ENCODE assay signal across 1 cellular context in the genomic region with DNA sequence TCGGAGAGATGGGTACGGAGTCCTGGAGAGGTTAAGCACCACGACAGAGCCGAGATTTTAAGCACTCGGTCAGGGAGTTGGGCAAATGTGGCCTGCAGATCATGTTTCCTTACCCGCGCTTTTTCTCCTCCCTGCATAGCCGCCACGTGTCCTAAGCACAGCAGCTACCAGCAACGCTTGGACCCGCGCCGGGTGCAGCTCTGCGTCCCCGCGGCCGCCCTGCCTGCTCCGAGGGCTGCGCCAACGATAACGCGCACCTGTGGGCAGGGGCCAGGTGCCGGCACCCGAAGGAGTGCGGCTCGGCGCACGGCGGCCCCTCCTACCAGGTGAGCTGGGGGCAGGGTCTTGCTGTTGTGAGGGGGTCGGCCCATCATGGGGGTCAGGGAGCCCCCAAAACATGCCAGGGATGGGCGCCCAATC.
TF ChIP-seq lines count a peak whose summit lies in the region.

No MANE protein-coding gene starts in this region.

TF ChIP-seq in WTC11, 78 proteins besides CTCF, POLR2A, EP300 and RAD21 (continued from another document):
- TF ChIP-seq, protein P1, sequence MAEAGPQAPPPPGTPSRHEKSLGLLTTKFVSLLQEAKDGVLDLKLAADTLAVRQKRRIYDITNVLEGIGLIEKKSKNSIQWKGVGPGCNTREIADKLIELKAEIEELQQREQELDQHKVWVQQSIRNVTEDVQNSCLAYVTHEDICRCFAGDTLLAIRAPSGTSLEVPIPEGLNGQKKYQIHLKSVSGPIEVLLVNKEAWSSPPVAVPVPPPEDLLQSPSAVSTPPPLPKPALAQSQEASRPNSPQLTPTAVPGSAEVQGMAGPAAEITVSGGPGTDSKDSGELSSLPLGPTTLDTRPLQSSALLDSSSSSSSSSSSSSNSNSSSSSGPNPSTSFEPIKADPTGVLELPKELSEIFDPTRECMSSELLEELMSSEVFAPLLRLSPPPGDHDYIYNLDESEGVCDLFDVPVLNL (CRISPR knock-in tag; IDR thresholded peaks at IDR 0.05; ENCODE audit: borderline replicate concordance, low read depth), result no peak
- TF ChIP-seq, protein P2, sequence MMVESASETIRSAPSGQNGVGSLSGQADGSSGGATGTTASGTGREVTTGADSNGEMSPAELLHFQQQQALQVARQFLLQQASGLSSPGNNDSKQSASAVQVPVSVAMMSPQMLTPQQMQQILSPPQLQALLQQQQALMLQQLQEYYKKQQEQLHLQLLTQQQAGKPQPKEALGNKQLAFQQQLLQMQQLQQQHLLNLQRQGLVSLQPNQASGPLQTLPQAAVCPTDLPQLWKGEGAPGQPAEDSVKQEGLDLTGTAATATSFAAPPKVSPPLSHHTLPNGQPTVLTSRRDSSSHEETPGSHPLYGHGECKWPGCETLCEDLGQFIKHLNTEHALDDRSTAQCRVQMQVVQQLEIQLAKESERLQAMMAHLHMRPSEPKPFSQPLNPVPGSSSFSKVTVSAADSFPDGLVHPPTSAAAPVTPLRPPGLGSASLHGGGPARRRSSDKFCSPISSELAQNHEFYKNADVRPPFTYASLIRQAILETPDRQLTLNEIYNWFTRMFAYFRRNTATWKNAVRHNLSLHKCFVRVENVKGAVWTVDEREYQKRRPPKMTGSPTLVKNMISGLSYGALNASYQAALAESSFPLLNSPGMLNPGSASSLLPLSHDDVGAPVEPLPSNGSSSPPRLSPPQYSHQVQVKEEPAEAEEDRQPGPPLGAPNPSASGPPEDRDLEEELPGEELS (CRISPR knock-in tag; IDR thresholded peaks at IDR 0.05), result peak; percentile 83; the same call in 1 of the 2 replicates
- TF ChIP-seq SOX15 (CRISPR knock-in tag; IDR thresholded peaks at IDR 0.05) (no peak), CREM (CRISPR knock-in tag; IDR thresholded peaks at IDR 0.05) (no peak; the same call in 1 of the 2 replicates), ZBTB21 (CRISPR knock-in tag; IDR thresholded peaks at IDR 0.05; ENCODE audit: borderline replicate concordance) (no peak), TEAD4 (CRISPR knock-in tag; IDR thresholded peaks at IDR 0.05) (no peak), NR3C1 (CRISPR knock-in tag; conservative IDR thresholded peaks at IDR 0.05; ENCODE audit: low read depth) (no peak), EMX1 (CRISPR knock-in tag; IDR thresholded peaks at IDR 0.05) (no peak), SMAD4 (CRISPR knock-in tag; IDR thresholded peaks at IDR 0.05) (no peak), RORB (CRISPR knock-in tag; IDR thresholded peaks at IDR 0.05) (no peak), PRRX2 (CRISPR knock-in tag; IDR thresholded peaks at IDR 0.05) (no peak), HMGA2 (CRISPR knock-in tag; IDR thresholded peaks at IDR 0.05) (no peak), ZNF121 (CRISPR knock-in tag; IDR thresholded peaks at IDR 0.05) (no peak)
- TF ChIP-seq, protein P3, sequence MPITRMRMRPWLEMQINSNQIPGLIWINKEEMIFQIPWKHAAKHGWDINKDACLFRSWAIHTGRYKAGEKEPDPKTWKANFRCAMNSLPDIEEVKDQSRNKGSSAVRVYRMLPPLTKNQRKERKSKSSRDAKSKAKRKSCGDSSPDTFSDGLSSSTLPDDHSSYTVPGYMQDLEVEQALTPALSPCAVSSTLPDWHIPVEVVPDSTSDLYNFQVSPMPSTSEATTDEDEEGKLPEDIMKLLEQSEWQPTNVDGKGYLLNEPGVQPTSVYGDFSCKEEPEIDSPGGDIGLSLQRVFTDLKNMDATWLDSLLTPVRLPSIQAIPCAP (CRISPR knock-in tag; IDR thresholded peaks at IDR 0.05), result 0 out of 2 replicates have a peak, but pooled peaks have one; percentile 42
- TF ChIP-seq, protein P4, sequence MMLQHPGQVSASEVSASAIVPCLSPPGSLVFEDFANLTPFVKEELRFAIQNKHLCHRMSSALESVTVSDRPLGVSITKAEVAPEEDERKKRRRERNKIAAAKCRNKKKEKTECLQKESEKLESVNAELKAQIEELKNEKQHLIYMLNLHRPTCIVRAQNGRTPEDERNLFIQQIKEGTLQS (CRISPR knock-in tag; conservative IDR thresholded peaks at IDR 0.05), result no peak
- TF ChIP-seq, protein P5, sequence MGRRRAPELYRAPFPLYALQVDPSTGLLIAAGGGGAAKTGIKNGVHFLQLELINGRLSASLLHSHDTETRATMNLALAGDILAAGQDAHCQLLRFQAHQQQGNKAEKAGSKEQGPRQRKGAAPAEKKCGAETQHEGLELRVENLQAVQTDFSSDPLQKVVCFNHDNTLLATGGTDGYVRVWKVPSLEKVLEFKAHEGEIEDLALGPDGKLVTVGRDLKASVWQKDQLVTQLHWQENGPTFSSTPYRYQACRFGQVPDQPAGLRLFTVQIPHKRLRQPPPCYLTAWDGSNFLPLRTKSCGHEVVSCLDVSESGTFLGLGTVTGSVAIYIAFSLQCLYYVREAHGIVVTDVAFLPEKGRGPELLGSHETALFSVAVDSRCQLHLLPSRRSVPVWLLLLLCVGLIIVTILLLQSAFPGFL (CRISPR knock-in tag; IDR thresholded peaks at IDR 0.05; ENCODE audit: borderline replicate concordance), result no peak
- TF ChIP-seq, protein P6, sequence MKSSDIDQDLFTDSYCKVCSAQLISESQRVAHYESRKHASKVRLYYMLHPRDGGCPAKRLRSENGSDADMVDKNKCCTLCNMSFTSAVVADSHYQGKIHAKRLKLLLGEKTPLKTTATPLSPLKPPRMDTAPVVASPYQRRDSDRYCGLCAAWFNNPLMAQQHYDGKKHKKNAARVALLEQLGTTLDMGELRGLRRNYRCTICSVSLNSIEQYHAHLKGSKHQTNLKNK (CRISPR knock-in tag; IDR thresholded peaks at IDR 0.05), result no peak
- TF ChIP-seq, protein P7, sequence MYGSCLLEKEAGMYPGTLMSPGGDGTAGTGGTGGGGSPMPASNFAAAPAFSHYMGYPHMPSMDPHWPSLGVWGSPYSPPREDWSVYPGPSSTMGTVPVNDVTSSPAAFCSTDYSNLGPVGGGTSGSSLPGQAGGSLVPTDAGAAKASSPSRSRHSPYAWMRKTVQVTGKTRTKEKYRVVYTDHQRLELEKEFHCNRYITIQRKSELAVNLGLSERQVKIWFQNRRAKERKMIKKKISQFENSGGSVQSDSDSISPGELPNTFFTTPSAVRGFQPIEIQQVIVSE (CRISPR knock-in tag; IDR thresholded peaks at IDR 0.05; ENCODE audit: borderline replicate concordance), result no peak
- TF ChIP-seq, protein P8, sequence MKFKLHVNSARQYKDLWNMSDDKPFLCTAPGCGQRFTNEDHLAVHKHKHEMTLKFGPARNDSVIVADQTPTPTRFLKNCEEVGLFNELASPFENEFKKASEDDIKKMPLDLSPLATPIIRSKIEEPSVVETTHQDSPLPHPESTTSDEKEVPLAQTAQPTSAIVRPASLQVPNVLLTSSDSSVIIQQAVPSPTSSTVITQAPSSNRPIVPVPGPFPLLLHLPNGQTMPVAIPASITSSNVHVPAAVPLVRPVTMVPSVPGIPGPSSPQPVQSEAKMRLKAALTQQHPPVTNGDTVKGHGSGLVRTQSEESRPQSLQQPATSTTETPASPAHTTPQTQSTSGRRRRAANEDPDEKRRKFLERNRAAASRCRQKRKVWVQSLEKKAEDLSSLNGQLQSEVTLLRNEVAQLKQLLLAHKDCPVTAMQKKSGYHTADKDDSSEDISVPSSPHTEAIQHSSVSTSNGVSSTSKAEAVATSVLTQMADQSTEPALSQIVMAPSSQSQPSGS (CRISPR knock-in tag; IDR thresholded peaks at IDR 0.05; ENCODE audit: borderline replicate concordance, low read depth), result no peak
- TF ChIP-seq, protein P9, sequence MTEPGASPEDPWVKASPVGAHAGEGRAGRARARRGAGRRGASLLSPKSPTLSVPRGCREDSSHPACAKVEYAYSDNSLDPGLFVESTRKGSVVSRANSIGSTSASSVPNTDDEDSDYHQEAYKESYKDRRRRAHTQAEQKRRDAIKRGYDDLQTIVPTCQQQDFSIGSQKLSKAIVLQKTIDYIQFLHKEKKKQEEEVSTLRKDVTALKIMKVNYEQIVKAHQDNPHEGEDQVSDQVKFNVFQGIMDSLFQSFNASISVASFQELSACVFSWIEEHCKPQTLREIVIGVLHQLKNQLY (CRISPR knock-in tag; IDR thresholded peaks at IDR 0.05), result no peak
- TF ChIP-seq, protein P10, sequence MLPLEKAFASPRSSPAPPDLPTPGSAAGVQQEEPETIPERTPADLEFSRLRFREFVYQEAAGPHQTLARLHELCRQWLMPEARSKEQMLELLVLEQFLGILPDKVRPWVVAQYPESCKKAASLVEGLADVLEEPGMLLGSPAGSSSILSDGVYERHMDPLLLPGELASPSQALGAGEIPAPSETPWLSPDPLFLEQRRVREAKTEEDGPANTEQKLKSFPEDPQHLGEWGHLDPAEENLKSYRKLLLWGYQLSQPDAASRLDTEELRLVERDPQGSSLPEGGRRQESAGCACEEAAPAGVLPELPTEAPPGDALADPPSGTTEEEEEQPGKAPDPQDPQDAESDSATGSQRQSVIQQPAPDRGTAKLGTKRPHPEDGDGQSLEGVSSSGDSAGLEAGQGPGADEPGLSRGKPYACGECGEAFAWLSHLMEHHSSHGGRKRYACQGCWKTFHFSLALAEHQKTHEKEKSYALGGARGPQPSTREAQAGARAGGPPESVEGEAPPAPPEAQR (CRISPR knock-in tag; IDR thresholded peaks at IDR 0.05), result no peak
- TF ChIP-seq, protein P11, sequence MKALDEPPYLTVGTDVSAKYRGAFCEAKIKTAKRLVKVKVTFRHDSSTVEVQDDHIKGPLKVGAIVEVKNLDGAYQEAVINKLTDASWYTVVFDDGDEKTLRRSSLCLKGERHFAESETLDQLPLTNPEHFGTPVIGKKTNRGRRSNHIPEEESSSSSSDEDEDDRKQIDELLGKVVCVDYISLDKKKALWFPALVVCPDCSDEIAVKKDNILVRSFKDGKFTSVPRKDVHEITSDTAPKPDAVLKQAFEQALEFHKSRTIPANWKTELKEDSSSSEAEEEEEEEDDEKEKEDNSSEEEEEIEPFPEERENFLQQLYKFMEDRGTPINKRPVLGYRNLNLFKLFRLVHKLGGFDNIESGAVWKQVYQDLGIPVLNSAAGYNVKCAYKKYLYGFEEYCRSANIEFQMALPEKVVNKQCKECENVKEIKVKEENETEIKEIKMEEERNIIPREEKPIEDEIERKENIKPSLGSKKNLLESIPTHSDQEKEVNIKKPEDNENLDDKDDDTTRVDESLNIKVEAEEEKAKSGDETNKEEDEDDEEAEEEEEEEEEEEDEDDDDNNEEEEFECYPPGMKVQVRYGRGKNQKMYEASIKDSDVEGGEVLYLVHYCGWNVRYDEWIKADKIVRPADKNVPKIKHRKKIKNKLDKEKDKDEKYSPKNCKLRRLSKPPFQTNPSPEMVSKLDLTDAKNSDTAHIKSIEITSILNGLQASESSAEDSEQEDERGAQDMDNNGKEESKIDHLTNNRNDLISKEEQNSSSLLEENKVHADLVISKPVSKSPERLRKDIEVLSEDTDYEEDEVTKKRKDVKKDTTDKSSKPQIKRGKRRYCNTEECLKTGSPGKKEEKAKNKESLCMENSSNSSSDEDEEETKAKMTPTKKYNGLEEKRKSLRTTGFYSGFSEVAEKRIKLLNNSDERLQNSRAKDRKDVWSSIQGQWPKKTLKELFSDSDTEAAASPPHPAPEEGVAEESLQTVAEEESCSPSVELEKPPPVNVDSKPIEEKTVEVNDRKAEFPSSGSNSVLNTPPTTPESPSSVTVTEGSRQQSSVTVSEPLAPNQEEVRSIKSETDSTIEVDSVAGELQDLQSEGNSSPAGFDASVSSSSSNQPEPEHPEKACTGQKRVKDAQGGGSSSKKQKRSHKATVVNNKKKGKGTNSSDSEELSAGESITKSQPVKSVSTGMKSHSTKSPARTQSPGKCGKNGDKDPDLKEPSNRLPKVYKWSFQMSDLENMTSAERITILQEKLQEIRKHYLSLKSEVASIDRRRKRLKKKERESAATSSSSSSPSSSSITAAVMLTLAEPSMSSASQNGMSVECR (CRISPR knock-in tag; IDR thresholded peaks at IDR 0.05; ENCODE audit: borderline replicate concordance), result peak; percentile 80; the same call in 1 of the 2 replicates
- TF ChIP-seq, protein P12, sequence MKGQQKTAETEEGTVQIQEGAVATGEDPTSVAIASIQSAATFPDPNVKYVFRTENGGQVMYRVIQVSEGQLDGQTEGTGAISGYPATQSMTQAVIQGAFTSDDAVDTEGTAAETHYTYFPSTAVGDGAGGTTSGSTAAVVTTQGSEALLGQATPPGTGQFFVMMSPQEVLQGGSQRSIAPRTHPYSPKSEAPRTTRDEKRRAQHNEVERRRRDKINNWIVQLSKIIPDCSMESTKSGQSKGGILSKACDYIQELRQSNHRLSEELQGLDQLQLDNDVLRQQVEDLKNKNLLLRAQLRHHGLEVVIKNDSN (CRISPR knock-in tag; IDR thresholded peaks at IDR 0.05), result peak; percentile 78
